In the genomic region with DNA sequence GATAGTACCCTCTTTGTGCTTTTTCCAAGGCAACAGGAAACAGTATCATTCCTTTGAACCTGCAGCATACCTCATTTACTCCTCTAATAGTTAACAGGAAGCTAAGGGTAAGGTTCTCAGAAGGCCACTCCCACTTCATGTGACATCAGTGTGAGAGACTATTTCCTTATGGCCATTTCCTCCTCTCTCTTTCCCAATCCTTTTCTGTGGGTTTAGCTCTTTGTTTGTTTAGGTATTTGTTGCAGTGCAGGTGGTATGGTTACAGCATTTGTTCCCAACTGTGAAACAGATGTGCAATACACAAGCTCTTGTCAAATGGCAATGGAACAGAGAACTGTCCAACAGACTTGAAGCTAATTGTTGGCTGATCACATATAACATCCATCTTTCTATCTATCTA, we compare ENCODE assay signal across 14 cellular contexts. TPM values are rescaled to one million over a fixed set of nuclear protein-coding genes. Genes with fewer than 3 reads are reported as not detected.
DNase-seq lines count a peak whose midpoint lies in the region; ATAC-seq, FAIRE-seq and TF ChIP-seq lines count a peak whose summit lies in the region.
"Had no signal": no experiment of that assay in that cellular context is flagged by ENCODE, and none has a peak within 500 bp of the region (broad histone marks: within the 10 kb centered on the region; RNA-seq: fewer than 3 reads in every experiment).

No MANE protein-coding gene starts in this region.

- no peaks in the 10 kb centered on the region for H3K9me1 ChIP-seq in K562 (ENCODE audit: control insufficient read depth, insufficient read depth, low read length)

- no peaks in the 10 kb centered on the region for H3K27me3 Mint-ChIP-seq in activated CD8-positive, alpha-beta T cell treated with anti-CD3 and anti-CD28 coated beads, Interleukin-2, amount 10 ng/mL, durations not matched to agents 7 days and 5 days (ENCODE audit: low read depth)
- H3K27me3 Mint-ChIP-seq: activated CD4-positive, alpha-beta memory T cell treated with anti-CD3 and anti-CD28 coated beads for 36 hours had no signal

- POLR2A ChIA-PET in K562 (lab: Yijun Ruan, JAX), result interaction anchor here (0.9 to 1.2 kb wide), 2 partner anchors 9 to 123 kb away, joined by 3 read pairs; partner anchors contain the start of gene VPS35L
- POLR2A ChIA-PET in activated CD8-positive, alpha-beta T cell treated with anti-CD3 and anti-CD28 coated beads, Interleukin-2, amount 10 ng/mL, durations not matched to agents 7 days and 5 days (lab: Charles Lee), result no interaction called here

- CTCF ChIA-PET in K562 (lab: Yijun Ruan, JAX; ENCODE audit: low intra/inter-chr PET ratio), result no interaction called here
- CTCF ChIA-PET in activated CD8-positive, alpha-beta T cell treated with anti-CD3 and anti-CD28 coated beads, Interleukin-2, amount 10 ng/mL, durations not matched to agents 7 days and 5 days (lab: Charles Lee), result no interaction called here

- in situ Hi-C loops in K562 (cut with MboI), result no loop called here

- H3K4me3 Mint-ChIP-seq in activated CD8-positive, alpha-beta T cell treated with anti-CD3 and anti-CD28 coated beads, Interleukin-2, amount 10 ng/mL, durations not matched to agents 7 days and 5 days, result no peak overlapping the region
- H3K4me3 Mint-ChIP-seq: activated CD4-positive, alpha-beta memory T cell treated with anti-CD3 and anti-CD28 coated beads for 36 hours; activated naive CD8-positive, alpha-beta T cell treated with anti-CD3 and anti-CD28 coated beads, Interleukin-2, amount 10 ng/mL, durations not matched to agents 7 days and 5 days; effector memory CD8-positive, alpha-beta T cell had no signal

- no peak overlapping the region for H3K18ac ChIP-seq in neuronal stem cell (ENCODE audit: low read length)

- no peaks in the 10 kb centered on the region for H3K36me3 Mint-ChIP-seq in activated CD8-positive, alpha-beta T cell treated with anti-CD3 and anti-CD28 coated beads, Interleukin-2, amount 10 ng/mL, durations not matched to agents 7 days and 5 days (ENCODE audit: low read depth)
- H3K36me3 Mint-ChIP-seq: activated CD4-positive, alpha-beta memory T cell treated with anti-CD3 and anti-CD28 coated beads for 36 hours; activated naive CD8-positive, alpha-beta T cell treated with anti-CD3 and anti-CD28 coated beads, Interleukin-2, amount 10 ng/mL, durations not matched to agents 7 days and 5 days had no signal

- no peak overlapping the region for H2BK5ac ChIP-seq in neuronal stem cell (ENCODE audit: low read length)

- no peak overlapping the region for H2BK15ac ChIP-seq in neuronal stem cell (ENCODE audit: low read length)

- intact Hi-C loops in K562 (cut with micrococcal nuclease) (no loop called here), mucosa of descending colon (cut with DNase I, micrococcal nuclease) (no loop called here), lower leg skin (cut with DNase I; ENCODE audit: low total_unique reads) (no loop called here)

- no peaks in the 10 kb centered on the region for H3K36me3 ChIP-seq in K562 (ENCODE audit: control insufficient read depth, insufficient read depth, low read length)
- H3K36me3 ChIP-seq in mucosa of descending colon (ENCODE audit: low read depth), result no peaks in the 10 kb centered on the region
- no peaks in the 10 kb centered on the region for H3K36me3 ChIP-seq in neuronal stem cell (replicated peaks in 1 of 2; ENCODE audit: control insufficient read depth in 2 of 2, insufficient read depth in 2 of 2, low read length in 2 of 2)
- H3K36me3 ChIP-seq: tibial nerve had no signal

- peak overlapping the region; percentile 64 for H2AFZ ChIP-seq in K562 (ENCODE audit: low read depth, low read length)
- no peak overlapping the region for H2AFZ ChIP-seq in neuronal stem cell (ENCODE audit: low read length)

- peak; percentile 13 for DNase-seq in Daoy (ENCODE audit: low read depth)
- DNase-seq in NCI-H1048 (lab: John Stamatoyannopoulos, UW), result peak; percentile 1
- DNase-seq in K562 (ENCODE audit: extremely low read depth in 1 of 4, low spot score in 3 of 4), result peak in 1 of 4 experiments; percentile 18
- DNase-seq in mucosa of descending colon, result peak in 1 of 3 donors; percentile 78
- DNase-seq in activated CD8-positive, alpha-beta T cell treated with anti-CD3 and anti-CD28 coated beads, Interleukin-2, amount 10 ng/mL, durations not matched to agents 7 days and 5 days, result no peak
- DNase-seq in NCI-H1436 (lab: John Stamatoyannopoulos, UW), result no peak
- DNase-seq in lower leg skin (ENCODE audit: low spot score in 2 of 2), result no peak
- no peak for DNase-seq in neuronal stem cell (ENCODE audit: low spot score)
- DNase-seq: activated CD4-positive, alpha-beta memory T cell treated with anti-CD3 and anti-CD28 coated beads for 36 hours; activated naive CD8-positive, alpha-beta T cell treated with anti-CD3 and anti-CD28 coated beads, Interleukin-2, amount 10 ng/mL, durations not matched to agents 7 days and 5 days; DMS79; effector memory CD8-positive, alpha-beta T cell; occipital lobe had no signal

- ATAC-seq in K562, result peak; percentile 67
- peak; percentile 86 for ATAC-seq in mucosa of descending colon
- ATAC-seq in activated CD8-positive, alpha-beta T cell treated with anti-CD3 and anti-CD28 coated beads, Interleukin-2, amount 10 ng/mL, durations not matched to agents 7 days and 5 days, result no peak
- ATAC-seq: effector memory CD8-positive, alpha-beta T cell had no signal

- H3K9ac ChIP-seq in K562 (ENCODE audit: insufficient read depth in 1 of 2, low read depth in 2 of 2, low read length in 2 of 2), result no peak overlapping the region
- H3K9ac ChIP-seq in neuronal stem cell (ENCODE audit: low read depth, low read length, poor library complexity), result no peak overlapping the region

- peaks cover 7% of the 10 kb centered on the region for H3K4me1 Mint-ChIP-seq in activated CD8-positive, alpha-beta T cell treated with anti-CD3 and anti-CD28 coated beads, Interleukin-2, amount 10 ng/mL, durations not matched to agents 7 days and 5 days (ENCODE audit: low read depth)

- H3K27me3 ChIP-seq in K562 (ENCODE audit: control insufficient read depth in 2 of 2, insufficient read depth in 2 of 2, low read length in 2 of 2) (peaks cover 0 to 3% of the 10 kb centered on the region in 2 experiments; a peak in 2 of 5 replicates), neuronal stem cell (ENCODE audit: control insufficient read depth in 3 of 3, insufficient read depth in 3 of 3, low read depth in 1 of 3, low read length in 3 of 3) (peaks cover 0 to 2% (median 0%) of the 10 kb centered on the region in 3 experiments)
- H3K27me3 ChIP-seq: tibial nerve had no signal

- H4K8ac ChIP-seq in neuronal stem cell (ENCODE audit: low read depth, low read length), result no peak overlapping the region

- peaks cover 0 to 6% of the 10 kb centered on the region in 2 experiments; a peak in 2 of 5 replicates for H3K4me1 ChIP-seq in K562 (replicated peaks in 1 of 2; ENCODE audit: control insufficient read depth in 2 of 2, insufficient read depth in 2 of 2, low read length in 2 of 2)
- H3K4me1 ChIP-seq in mucosa of descending colon (ENCODE audit: low read depth), result peaks cover 49% of the 10 kb centered on the region
- no peaks in the 10 kb centered on the region for H3K4me1 ChIP-seq in neuronal stem cell (ENCODE audit: control insufficient read depth in 2 of 2, insufficient read depth in 1 of 2, low read depth in 1 of 2, low read length in 2 of 2)
- H3K4me1 ChIP-seq: tibial nerve had no signal

- H3K4me3 ChIP-seq in K562 (no peak overlapping the region), mucosa of descending colon (no peak overlapping the region), lower leg skin (ENCODE audit: low read depth, poor library complexity, severe bottlenecking) (no peak overlapping the region), neuronal stem cell (ENCODE audit: low read length in 2 of 2) (no peak overlapping the region)
- H3K4me3 ChIP-seq: tibial nerve had no signal

- no TSS peak for BruUV-seq in K562 (replicated peaks; lab: Mats Ljungman, UMichigan)

- no peak overlapping the region for H3K27ac ChIP-seq in K562 (ENCODE audit: extremely low read depth, low read depth, low read length)
- no peak overlapping the region for H3K27ac ChIP-seq in neuronal stem cell (replicated peaks; ENCODE audit: low read length)

- H3K79me2 ChIP-seq in K562 (ENCODE audit: control insufficient read depth, insufficient read depth, low read length), result no peaks in the 10 kb centered on the region

- H3K23ac ChIP-seq in neuronal stem cell (ENCODE audit: low read depth, low read length, poor library complexity), result no peak overlapping the region

- no peak for TF ChIP-seq EP300 in K562 (IDR thresholded peaks at IDR 0.05; ENCODE audit: low read length)

- no peak overlapping the region for H3K14ac ChIP-seq in neuronal stem cell (ENCODE audit: low read length)

- no peaks in the 10 kb centered on the region for H3K9me3 ChIP-seq in K562 (replicated peaks; ENCODE audit: control insufficient read depth, insufficient read depth, low read depth, low read length)
- no peaks in the 10 kb centered on the region for H3K9me3 ChIP-seq in mucosa of descending colon
- no peaks in the 10 kb centered on the region for H3K9me3 ChIP-seq in neuronal stem cell (replicated peaks in 1 of 2; ENCODE audit: control insufficient read depth in 2 of 2, insufficient read depth in 1 of 2, low read depth in 1 of 2, low read length in 2 of 2)
- H3K9me3 ChIP-seq: tibial nerve had no signal

- no peak overlapping the region for H3K4ac ChIP-seq in neuronal stem cell (ENCODE audit: low read length)

- TF ChIP-seq CTCF in K562 (IDR thresholded peaks at IDR 0.05 in 2 of 3, conservative IDR thresholded peaks at IDR 0.05 in 1 of 3; ENCODE audit: insufficient read depth in 2 of 3, low read depth in 1 of 3, low read length in 3 of 3) (no peak), mucosa of descending colon (IDR thresholded peaks at IDR 0.05) (no peak), lower leg skin (IDR thresholded peaks at IDR 0.05) (no peak)

- no peak overlapping the region for H2BK12ac ChIP-seq in neuronal stem cell (ENCODE audit: low read length)

- no peak for FAIRE-seq in K562 (lab: Jason Lieb, UNC)

- no peak overlapping the region for H4K91ac ChIP-seq in neuronal stem cell (ENCODE audit: low read depth, low read length, poor library complexity)

- H3K27ac Mint-ChIP-seq in activated CD8-positive, alpha-beta T cell treated with anti-CD3 and anti-CD28 coated beads, Interleukin-2, amount 10 ng/mL, durations not matched to agents 7 days and 5 days, result no peak overlapping the region
- H3K27ac Mint-ChIP-seq: activated CD4-positive, alpha-beta memory T cell treated with anti-CD3 and anti-CD28 coated beads for 36 hours; activated naive CD8-positive, alpha-beta T cell treated with anti-CD3 and anti-CD28 coated beads, Interleukin-2, amount 10 ng/mL, durations not matched to agents 7 days and 5 days; effector memory CD8-positive, alpha-beta T cell had no signal

- no peak overlapping the region for H2AK5ac ChIP-seq in neuronal stem cell (ENCODE audit: low read depth, low read length)

- H3K4me2 ChIP-seq in K562 (ENCODE audit: insufficient read depth, low read length) (no peak overlapping the region; the same call in 1 of the 2 replicates), neuronal stem cell (ENCODE audit: insufficient read depth, low read length, poor library complexity, severe bottlenecking) (no peak overlapping the region)

- TF ChIP-seq POLR2A in K562 (conservative IDR thresholded peaks at IDR 0.05), result no peak
- TF ChIP-seq POLR2A in lower leg skin (IDR thresholded peaks at IDR 0.05), result no peak

- H4K20me1 ChIP-seq in K562 (replicated peaks; ENCODE audit: control insufficient read depth, insufficient read depth, low read length), result no peaks in the 10 kb centered on the region

- no peak for TF ChIP-seq RAD21 in K562 (CRISPR knock-in tag; conservative IDR thresholded peaks at IDR 0.05 in 1 of 2, IDR thresholded peaks at IDR 0.05 in 1 of 2)

- no peaks in the 10 kb centered on the region for H3K79me1 ChIP-seq in neuronal stem cell (ENCODE audit: low read depth, low read length)

- H2BK120ac ChIP-seq in neuronal stem cell (ENCODE audit: low read depth, low read length), result no peak overlapping the region

- no peaks in the 10 kb centered on the region for H3K9me3 Mint-ChIP-seq in activated CD8-positive, alpha-beta T cell treated with anti-CD3 and anti-CD28 coated beads, Interleukin-2, amount 10 ng/mL, durations not matched to agents 7 days and 5 days (ENCODE audit: insufficient read depth)
- H3K9me3 Mint-ChIP-seq: activated CD4-positive, alpha-beta memory T cell treated with anti-CD3 and anti-CD28 coated beads for 36 hours; effector memory CD8-positive, alpha-beta T cell had no signal

RNA-seq across cellular contexts. Expression of gene TMC5, which starts 14.7 kb away (rescaled TPM):
- total RNA-seq in Daoy (2014; rRNA removed; shearing (Covaris generic)), result 0.23 TPM in 1 of 2 replicates, not detected in the other
- 0.16 and 0.44 TPM in 2 replicates for total RNA-seq in K562 (2011; cell fraction: chromatin; rRNA removed; ENCODE audit: low replicate concordance)
- 0.17 TPM in 1 of 2 replicates, not detected in the other for total RNA-seq in K562 (2011; cell fraction: nucleolus; rRNA removed)
- total RNA-seq in K562 (2011; cell fraction: nucleoplasm; rRNA removed), result 0.31 and 0.95 TPM in 2 replicates
- total RNA-seq in K562 (2014; rRNA removed), result 0.94 and 1.8 TPM in 2 replicates
- total RNA-seq in K562 (2014; rRNA removed; fragmentation: Illumina TruSeq; extraction: Trizol), result 2.3 and 2.5 TPM in 2 replicates
- total RNA-seq in K562 (2015; rRNA removed; fragmentation: Illumina TruSeq; extraction: Trizol), result 0.83 and 1.1 TPM in 2 replicates
- total RNA-seq in K562 (2021), result 1.3 and 2.7 TPM in 2 replicates
- 2.4 and 2.6 TPM in 2 replicates for polyA plus RNA-seq in K562 (2011; rRNA removed)
- 0.12 and 0.34 TPM in 2 replicates for polyA plus RNA-seq in K562 (2011; cell fraction: cytosol; rRNA removed)
- polyA plus RNA-seq in K562 (2011; cell fraction: nucleus; rRNA removed), result 0.16 and 0.88 TPM in 2 replicates
- 0.90 and 1.7 TPM in 2 replicates for polyA plus RNA-seq in K562 (2012)
- polyA plus RNA-seq in K562 (2014; fragmentation: Illumina TruSeq; extraction: Trizol), result 1.7 and 2.3 TPM in 2 replicates
- polyA plus RNA-seq in K562 (2014; fragmentation: Nextera tagmentation; extraction: Ambion mirVana), result 1 to 10 TPM; 1.5 to 1.6 TPM
- 1.6 and 2.2 TPM in 2 replicates for polyA plus RNA-seq in K562 (2014; rRNA removed)
- 0.77 and 1.9 TPM in 2 replicates for polyA minus RNA-seq in K562 (2011; rRNA and poly(A)+ RNA removed)
- 1.7 TPM in 1 of 2 replicates, not detected in the other for polyA minus RNA-seq in K562 (2011; cell fraction: cytosol; rRNA and poly(A)+ RNA removed)
- 0.13 and 0.56 TPM in 2 replicates for polyA minus RNA-seq in K562 (2011; cell fraction: nucleus; rRNA and poly(A)+ RNA removed)
- 100 to 1,000 TPM in 2 of 3 donors, 10 to 100 TPM in 1; 73.4 to 147 (median 122) TPM for total RNA-seq in mucosa of descending colon
- total RNA-seq in activated CD8-positive, alpha-beta T cell treated with anti-CD3 and anti-CD28 coated beads, Interleukin-2, amount 10 ng/mL, durations not matched to agents 7 days and 5 days, result not detected
- total RNA-seq in lower leg skin, result 1 to 10 TPM in 3 of 4 donors, under 1 TPM in 1; 0.80 to 1.8 (median 1.2) TPM
- polyA plus RNA-seq in neuronal stem cell (2013, experiment 1 of 2), result 0.11 TPM
- polyA plus RNA-seq in neuronal stem cell (2013, experiment 2 of 2), result 0.94 TPM
- total RNA-seq: activated CD4-positive, alpha-beta memory T cell treated with anti-CD3 and anti-CD28 coated beads for 36 hours; activated naive CD8-positive, alpha-beta T cell treated with anti-CD3 and anti-CD28 coated beads, Interleukin-2, amount 10 ng/mL, durations not matched to agents 7 days and 5 days; occipital lobe; tibial nerve had no signal

Comparison
In these comparisons a context has a peak if more than half of its experiments do, and no peak if none do; other contexts are left out.
1. DNase-seq: peak in Daoy (single experiment) and NCI-H1048 (single experiment); none in activated CD8-positive, alpha-beta T cell treated with anti-CD3 and anti-CD28 coated beads, Interleukin-2, amount 10 ng/mL, durations not matched to agents 7 days and 5 days (single experiment), NCI-H1436 (single experiment), lower leg skin (0 of 2) and neuronal stem cell (single experiment).
2. RNA of gene TMC5, which starts 14.7 kb away (total RNA-seq): 73.4 to 147 TPM in mucosa of descending colon; 0.16 to 2.7 TPM in K562, 0.80 to 1.8 TPM in lower leg skin, not detected in activated CD8-positive, alpha-beta T cell treated with anti-CD3 and anti-CD28 coated beads, Interleukin-2, amount 10 ng/mL, durations not matched to agents 7 days and 5 days and 0.23 TPM in Daoy; every median in the first group is over 10 times any median in the second.